Comparison of ENCODE assay signal across 21 cellular contexts in genomic region chr17:10073905-10074304, GRCh38.
DNase-seq lines count a peak whose midpoint lies in the region; ATAC-seq and TF ChIP-seq lines count a peak whose summit lies in the region.
"Had no signal": no experiment of that assay in that cellular context is flagged by ENCODE, and none has a peak within 500 bp of the region (broad histone marks: within the 10 kb centered on the region; RNA-seq: fewer than 3 reads in every experiment).

No MANE protein-coding gene starts in this region.

- H3K4me2 ChIP-seq in neural cell (ENCODE audit: low read length): no peak overlapping the region
- H3K4me2 ChIP-seq: GM23338 had no signal

- no peaks in the 10 kb centered on the region for H3K9me2 ChIP-seq in neural cell (ENCODE audit: insufficient read depth, low read length)

- H3K27ac Mint-ChIP-seq in central memory CD8-positive, alpha-beta T cell (ENCODE audit: low read depth): peak overlapping the region; percentile 39
- peak overlapping the region; percentile 72 for H3K27ac Mint-ChIP-seq in type B pancreatic cell
- H3K27ac Mint-ChIP-seq: GM23338, H9 had no signal

- H3K36me3 ChIP-seq in heart left ventricle: no peaks in the 10 kb centered on the region
- no peaks in the 10 kb centered on the region for H3K36me3 ChIP-seq in neural cell (ENCODE audit: insufficient read depth, low read length)

- no peaks in the 10 kb centered on the region for H3K27me3 Mint-ChIP-seq in central memory CD8-positive, alpha-beta T cell
- H3K27me3 Mint-ChIP-seq in type B pancreatic cell: peaks cover 16% of the 10 kb centered on the region

- H3K4me3 ChIP-seq in heart left ventricle (no peak overlapping the region), neural cell (ENCODE audit: low read length) (peak overlapping the region; percentile 49)
- H3K4me3 ChIP-seq: GM23338 had no signal

- no peaks in the 10 kb centered on the region for H3K27me3 ChIP-seq in heart left ventricle
- no peaks in the 10 kb centered on the region for H3K27me3 ChIP-seq in neural cell (ENCODE audit: insufficient read depth, low read depth, low read length)

- no peak for DNase-seq in central memory CD8-positive, alpha-beta T cell (ENCODE audit: low spot score in 2 of 2)
- DNase-seq in heart left ventricle: peak in 2 of 5 donors; percentile 52 to 64
- DNase-seq in type B pancreatic cell (ENCODE audit: extremely low spot score, unreplicated experiment): no peak
- DNase-seq in NCI-H69 (lab: John Stamatoyannopoulos, UW): no peak
- no peak for DNase-seq in iPS-NIHi11 (ENCODE audit: low spot score)
- DNase-seq: CD8-positive, alpha-beta memory T cell; DMS 273 treated with DMSO at 0.1 percent for 48 hours; DMS79; EL; GDM1; H9; KBM-7; MM.1S; NCI-H2029; NCI-H446; RPMI8226; SHP77 treated with DMSO at 0.1 percent for 48 hours had no signal

- no peak for TF ChIP-seq POLR2A in heart left ventricle (IDR thresholded peaks at IDR 0.05)

- intact Hi-C loops in heart left ventricle (cut with DNase I): no loop called here

- H2AFZ ChIP-seq in neural cell (ENCODE audit: low read depth, low read length): no peak overlapping the region
- H2AFZ ChIP-seq: GM23338 had no signal

- TF ChIP-seq EP300 in neural cell (conservative IDR thresholded peaks at IDR 0.05; ENCODE audit: poor library complexity, severe bottlenecking): no peak

- H4K20me1 ChIP-seq in neural cell (ENCODE audit: insufficient read depth): no peaks in the 10 kb centered on the region

- peaks cover 3% of the 10 kb centered on the region for H3K36me3 Mint-ChIP-seq in central memory CD8-positive, alpha-beta T cell (ENCODE audit: insufficient read depth)
- H3K36me3 Mint-ChIP-seq in type B pancreatic cell: no peaks in the 10 kb centered on the region
- H3K36me3 Mint-ChIP-seq: CD8-positive, alpha-beta memory T cell had no signal

- H3K27ac ChIP-seq in heart left ventricle: no peak overlapping the region
- H3K27ac ChIP-seq in neural cell (ENCODE audit: low read length): peak overlapping the region; percentile 66

- no peak for TF ChIP-seq CTCF in heart left ventricle (IDR thresholded peaks at IDR 0.05)
- no peak for TF ChIP-seq CTCF in neural cell (IDR thresholded peaks at IDR 0.05; ENCODE audit: poor library complexity, severe bottlenecking)
- TF ChIP-seq CTCF in type B pancreatic cell (conservative IDR thresholded peaks at IDR 0.05): no peak

- H3K79me2 ChIP-seq in neural cell (replicated peaks; ENCODE audit: insufficient read depth, low read length): no peaks in the 10 kb centered on the region

- WGBS in heart left ventricle, 4 donors: 34 to 48% (median 39%) methylated on average over 6 of the region's 6 CpGs

- TF ChIP-seq RAD21 in neural cell (conservative IDR thresholded peaks at IDR 0.05): no peak

- H3K4me1 Mint-ChIP-seq in central memory CD8-positive, alpha-beta T cell: peaks cover 39% of the 10 kb centered on the region
- H3K4me1 Mint-ChIP-seq in type B pancreatic cell (ENCODE audit: unreplicated experiment): peaks cover 17% of the 10 kb centered on the region

- no peaks in the 10 kb centered on the region for H3K9me3 Mint-ChIP-seq in central memory CD8-positive, alpha-beta T cell
- peaks cover 8% of the 10 kb centered on the region for H3K9me3 Mint-ChIP-seq in type B pancreatic cell

- H3K9ac ChIP-seq in neural cell (ENCODE audit: low read length): no peak overlapping the region

- H3K4me3 Mint-ChIP-seq in central memory CD8-positive, alpha-beta T cell: no peak overlapping the region
- H3K4me3 Mint-ChIP-seq in type B pancreatic cell: no peak overlapping the region
- H3K4me3 Mint-ChIP-seq: CD14-positive monocyte; CD8-positive, alpha-beta memory T cell; GM23338; H9 had no signal

- no peaks in the 10 kb centered on the region for H3F3A ChIP-seq in neural cell (ENCODE audit: insufficient read depth, low read length, poor library complexity, severe bottlenecking)

- H3K9me3 ChIP-seq in heart left ventricle (peaks cover 0 to 15% (median 0%) of the 10 kb centered on the region in 12 donors), neural cell (ENCODE audit: low read length) (peaks cover 6% of the 10 kb centered on the region)

- no peak for ATAC-seq in central memory CD8-positive, alpha-beta T cell (replicated peaks; ENCODE audit: extremely low read depth, poor library complexity, severe bottlenecking)
- ATAC-seq in heart left ventricle (peak in 3 of 4 donors; percentile 47 to 64 (median 54)), GM21360 (IDR thresholded peaks at IDR 0.05; ENCODE audit: unreplicated experiment) (no peak)

- peaks cover 0 to 27% (median 11%) of the 10 kb centered on the region in 12 donors for H3K4me1 ChIP-seq in heart left ventricle

TF ChIP-seq in neural cell, 6 proteins besides CTCF, POLR2A, EP300 and RAD21:
- no peak for TF ChIP-seq REST (IDR thresholded peaks at IDR 0.05; ENCODE audit: borderline replicate concordance)
- no peak for TF ChIP-seq TAF1 (IDR thresholded peaks at IDR 0.05; ENCODE audit: low read depth)
- no peak for TF ChIP-seq POLR2AphosphoS5 (IDR thresholded peaks at IDR 0.05)
- no peak for TF ChIP-seq SMC3 (conservative IDR thresholded peaks at IDR 0.05; ENCODE audit: poor library complexity)
- no peak for TF ChIP-seq EZH2 (IDR thresholded peaks at IDR 0.05; ENCODE audit: borderline replicate concordance, insufficient read depth, low read length, poor library complexity, severe bottlenecking)
- TF ChIP-seq MXI1 (conservative IDR thresholded peaks at IDR 0.05; ENCODE audit: poor library complexity, severe bottlenecking): no peak

Comparison
In these comparisons a context has a peak if more than half of its experiments do, and no peak if none do; other contexts are left out.
1. ATAC-seq: peak in heart left ventricle (3 of 4); none in central memory CD8-positive, alpha-beta T cell (single experiment) and GM21360 (single experiment).